1 cellular context compared by ENCODE assay signal in genomic region chr14:23217032-23217431, GRCh38.
TF ChIP-seq lines count a peak whose summit lies in the region.

No MANE protein-coding gene starts in this region.

TF ChIP-seq in WTC11, 78 proteins besides CTCF, POLR2A, EP300 and RAD21 (continued from another document):
- no peak for TF ChIP-seq FOXP4 (CRISPR knock-in tag; IDR thresholded peaks at IDR 0.05)
- no peak for TF ChIP-seq SMAD4 (CRISPR knock-in tag; IDR thresholded peaks at IDR 0.05)
- no peak for TF ChIP-seq ZNF219 (CRISPR knock-in tag; IDR thresholded peaks at IDR 0.05; ENCODE audit: borderline replicate concordance)
- no peak for TF ChIP-seq ZNF317 (CRISPR knock-in tag; IDR thresholded peaks at IDR 0.05; ENCODE audit: borderline replicate concordance, low read depth)
- no peak for TF ChIP-seq FOXP1 (CRISPR knock-in tag; IDR thresholded peaks at IDR 0.05; ENCODE audit: borderline replicate concordance)
- no peak for TF ChIP-seq E2F5 (CRISPR knock-in tag; IDR thresholded peaks at IDR 0.05)
- no peak for TF ChIP-seq GABPB1 (CRISPR knock-in tag; IDR thresholded peaks at IDR 0.05)
- no peak for TF ChIP-seq TEAD4 (CRISPR knock-in tag; IDR thresholded peaks at IDR 0.05)
- TF ChIP-seq TP53 (CRISPR knock-in tag; IDR thresholded peaks at IDR 0.05): no peak
- TF ChIP-seq ESRRA (CRISPR knock-in tag; IDR thresholded peaks at IDR 0.05; ENCODE audit: borderline replicate concordance): no peak
